1 cellular context compared by ENCODE assay signal in the genomic region with DNA sequence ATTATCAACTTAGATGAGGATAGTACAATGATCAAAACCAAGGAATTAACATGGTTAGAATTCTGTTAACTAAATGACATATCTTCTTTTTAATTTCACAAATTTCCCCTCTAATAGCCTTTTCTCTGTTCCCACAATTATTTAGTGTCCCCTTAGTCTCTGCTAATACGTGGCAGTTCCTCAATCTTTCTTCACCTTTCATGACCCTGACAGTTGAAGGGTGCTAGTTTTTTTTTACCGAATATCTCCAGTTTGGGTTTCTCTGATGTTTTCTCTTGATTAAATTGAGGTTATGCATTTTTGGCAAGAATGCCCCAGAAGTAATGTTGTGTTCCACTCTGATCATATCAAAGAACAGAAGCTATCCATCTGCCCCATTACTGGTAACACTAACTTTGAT.
TF ChIP-seq lines count a peak whose summit lies in the region.

No MANE protein-coding gene starts in this region.

TF ChIP-seq in K562, 482 proteins besides CTCF, POLR2A, EP300 and RAD21 (continued from another document):
- TF ChIP-seq, protein P1, sequence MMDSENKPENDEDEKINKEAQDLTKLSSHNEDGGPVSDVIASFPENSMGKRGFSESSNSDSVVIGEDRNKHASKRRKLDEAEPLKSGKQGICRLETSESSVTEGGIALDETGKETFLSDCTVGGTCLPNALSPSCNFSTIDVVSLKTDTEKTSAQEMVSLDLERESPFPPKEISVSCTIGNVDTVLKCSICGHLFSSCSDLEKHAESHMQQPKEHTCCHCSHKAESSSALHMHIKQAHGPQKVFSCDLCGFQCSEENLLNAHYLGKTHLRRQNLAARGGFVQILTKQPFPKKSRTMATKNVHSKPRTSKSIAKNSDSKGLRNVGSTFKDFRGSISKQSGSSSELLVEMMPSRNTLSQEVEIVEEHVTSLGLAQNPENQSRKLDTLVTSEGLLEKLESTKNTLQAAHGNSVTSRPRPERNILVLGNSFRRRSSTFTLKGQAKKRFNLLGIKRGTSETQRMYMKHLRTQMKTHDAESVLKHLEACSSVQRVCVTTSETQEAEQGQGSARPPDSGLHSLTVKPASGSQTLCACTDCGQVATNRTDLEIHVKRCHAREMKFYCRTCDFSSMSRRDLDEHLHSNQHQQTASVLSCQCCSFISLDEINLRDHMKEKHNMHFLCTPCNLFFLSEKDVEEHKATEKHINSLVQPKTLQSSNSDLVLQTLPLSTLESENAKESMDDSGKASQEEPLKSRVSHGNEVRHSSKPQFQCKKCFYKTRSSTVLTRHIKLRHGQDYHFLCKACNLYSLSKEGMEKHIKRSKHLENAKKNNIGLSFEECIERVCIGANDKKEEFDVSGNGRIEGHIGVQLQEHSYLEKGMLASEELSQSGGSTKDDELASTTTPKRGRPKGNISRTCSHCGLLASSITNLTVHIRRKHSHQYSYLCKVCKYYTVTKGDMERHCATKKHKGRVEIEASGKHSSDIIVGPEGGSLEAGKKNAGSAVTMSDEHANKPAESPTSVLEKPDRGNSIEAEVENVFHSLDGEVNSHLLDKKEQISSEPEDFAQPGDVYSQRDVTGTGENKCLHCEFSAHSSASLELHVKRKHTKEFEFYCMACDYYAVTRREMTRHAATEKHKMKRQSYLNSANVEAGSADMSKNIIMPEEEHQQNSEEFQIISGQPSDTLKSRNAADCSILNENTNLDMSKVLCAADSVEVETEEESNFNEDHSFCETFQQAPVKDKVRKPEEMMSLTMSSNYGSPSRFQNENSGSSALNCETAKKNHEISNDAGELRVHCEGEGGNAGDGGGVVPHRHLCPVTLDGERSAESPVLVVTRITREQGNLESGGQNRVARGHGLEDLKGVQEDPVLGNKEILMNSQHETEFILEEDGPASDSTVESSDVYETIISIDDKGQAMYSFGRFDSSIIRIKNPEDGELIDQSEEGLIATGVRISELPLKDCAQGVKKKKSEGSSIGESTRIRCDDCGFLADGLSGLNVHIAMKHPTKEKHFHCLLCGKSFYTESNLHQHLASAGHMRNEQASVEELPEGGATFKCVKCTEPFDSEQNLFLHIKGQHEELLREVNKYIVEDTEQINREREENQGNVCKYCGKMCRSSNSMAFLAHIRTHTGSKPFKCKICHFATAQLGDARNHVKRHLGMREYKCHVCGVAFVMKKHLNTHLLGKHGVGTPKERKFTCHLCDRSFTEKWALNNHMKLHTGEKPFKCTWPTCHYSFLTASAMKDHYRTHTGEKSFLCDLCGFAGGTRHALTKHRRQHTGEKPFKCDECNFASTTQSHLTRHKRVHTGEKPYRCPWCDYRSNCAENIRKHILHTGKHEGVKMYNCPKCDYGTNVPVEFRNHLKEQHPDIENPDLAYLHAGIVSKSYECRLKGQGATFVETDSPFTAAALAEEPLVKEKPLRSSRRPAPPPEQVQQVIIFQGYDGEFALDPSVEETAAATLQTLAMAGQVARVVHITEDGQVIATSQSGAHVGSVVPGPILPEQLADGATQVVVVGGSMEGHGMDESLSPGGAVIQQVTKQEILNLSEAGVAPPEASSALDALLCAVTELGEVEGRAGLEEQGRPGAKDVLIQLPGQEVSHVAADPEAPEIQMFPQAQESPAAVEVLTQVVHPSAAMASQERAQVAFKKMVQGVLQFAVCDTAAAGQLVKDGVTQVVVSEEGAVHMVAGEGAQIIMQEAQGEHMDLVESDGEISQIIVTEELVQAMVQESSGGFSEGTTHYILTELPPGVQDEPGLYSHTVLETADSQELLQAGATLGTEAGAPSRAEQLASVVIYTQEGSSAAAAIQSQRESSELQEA (IDR thresholded peaks at IDR 0.05; ENCODE audit: low read depth), result no peak
- TF ChIP-seq, protein P2, sequence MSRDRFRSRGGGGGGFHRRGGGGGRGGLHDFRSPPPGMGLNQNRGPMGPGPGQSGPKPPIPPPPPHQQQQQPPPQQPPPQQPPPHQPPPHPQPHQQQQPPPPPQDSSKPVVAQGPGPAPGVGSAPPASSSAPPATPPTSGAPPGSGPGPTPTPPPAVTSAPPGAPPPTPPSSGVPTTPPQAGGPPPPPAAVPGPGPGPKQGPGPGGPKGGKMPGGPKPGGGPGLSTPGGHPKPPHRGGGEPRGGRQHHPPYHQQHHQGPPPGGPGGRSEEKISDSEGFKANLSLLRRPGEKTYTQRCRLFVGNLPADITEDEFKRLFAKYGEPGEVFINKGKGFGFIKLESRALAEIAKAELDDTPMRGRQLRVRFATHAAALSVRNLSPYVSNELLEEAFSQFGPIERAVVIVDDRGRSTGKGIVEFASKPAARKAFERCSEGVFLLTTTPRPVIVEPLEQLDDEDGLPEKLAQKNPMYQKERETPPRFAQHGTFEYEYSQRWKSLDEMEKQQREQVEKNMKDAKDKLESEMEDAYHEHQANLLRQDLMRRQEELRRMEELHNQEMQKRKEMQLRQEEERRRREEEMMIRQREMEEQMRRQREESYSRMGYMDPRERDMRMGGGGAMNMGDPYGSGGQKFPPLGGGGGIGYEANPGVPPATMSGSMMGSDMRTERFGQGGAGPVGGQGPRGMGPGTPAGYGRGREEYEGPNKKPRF (IDR thresholded peaks at IDR 0.05; ENCODE audit: low read depth, low read length), result no peak
- TF ChIP-seq HDGF (IDR thresholded peaks at IDR 0.05), result no peak
- 0 out of 2 replicates have a peak, but pooled peaks have one; percentile 13 for TF ChIP-seq CBFA2T3 (IDR thresholded peaks at IDR 0.05)
- TF ChIP-seq, protein P3, sequence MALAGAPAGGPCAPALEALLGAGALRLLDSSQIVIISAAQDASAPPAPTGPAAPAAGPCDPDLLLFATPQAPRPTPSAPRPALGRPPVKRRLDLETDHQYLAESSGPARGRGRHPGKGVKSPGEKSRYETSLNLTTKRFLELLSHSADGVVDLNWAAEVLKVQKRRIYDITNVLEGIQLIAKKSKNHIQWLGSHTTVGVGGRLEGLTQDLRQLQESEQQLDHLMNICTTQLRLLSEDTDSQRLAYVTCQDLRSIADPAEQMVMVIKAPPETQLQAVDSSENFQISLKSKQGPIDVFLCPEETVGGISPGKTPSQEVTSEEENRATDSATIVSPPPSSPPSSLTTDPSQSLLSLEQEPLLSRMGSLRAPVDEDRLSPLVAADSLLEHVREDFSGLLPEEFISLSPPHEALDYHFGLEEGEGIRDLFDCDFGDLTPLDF (CRISPR knock-in tag; IDR thresholded peaks at IDR 0.05), result no peak
- TF ChIP-seq SMAD3 (CRISPR knock-in tag; conservative IDR thresholded peaks at IDR 0.05), result no peak
- TF ChIP-seq ZNF263 (CRISPR knock-in tag; IDR thresholded peaks at IDR 0.05; ENCODE audit: borderline replicate concordance), result no peak
- no peak for TF ChIP-seq HNRNPK (IDR thresholded peaks at IDR 0.05; ENCODE audit: low read depth, low read length, poor library complexity, severe bottlenecking)
- TF ChIP-seq JUN (IDR thresholded peaks at IDR 0.05; ENCODE audit: borderline replicate concordance, low read depth, low read length), result no peak
- TF ChIP-seq JUN (CRISPR knock-in tag; IDR thresholded peaks at IDR 0.05; ENCODE audit: borderline replicate concordance), result no peak
- TF ChIP-seq SMAD4 (CRISPR knock-in tag; conservative IDR thresholded peaks at IDR 0.05), result no peak
- TF ChIP-seq, protein P4, sequence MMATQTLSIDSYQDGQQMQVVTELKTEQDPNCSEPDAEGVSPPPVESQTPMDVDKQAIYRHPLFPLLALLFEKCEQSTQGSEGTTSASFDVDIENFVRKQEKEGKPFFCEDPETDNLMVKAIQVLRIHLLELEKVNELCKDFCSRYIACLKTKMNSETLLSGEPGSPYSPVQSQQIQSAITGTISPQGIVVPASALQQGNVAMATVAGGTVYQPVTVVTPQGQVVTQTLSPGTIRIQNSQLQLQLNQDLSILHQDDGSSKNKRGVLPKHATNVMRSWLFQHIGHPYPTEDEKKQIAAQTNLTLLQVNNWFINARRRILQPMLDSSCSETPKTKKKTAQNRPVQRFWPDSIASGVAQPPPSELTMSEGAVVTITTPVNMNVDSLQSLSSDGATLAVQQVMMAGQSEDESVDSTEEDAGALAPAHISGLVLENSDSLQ (IDR thresholded peaks at IDR 0.05), result peak; percentile 74
- TF ChIP-seq, protein P5, sequence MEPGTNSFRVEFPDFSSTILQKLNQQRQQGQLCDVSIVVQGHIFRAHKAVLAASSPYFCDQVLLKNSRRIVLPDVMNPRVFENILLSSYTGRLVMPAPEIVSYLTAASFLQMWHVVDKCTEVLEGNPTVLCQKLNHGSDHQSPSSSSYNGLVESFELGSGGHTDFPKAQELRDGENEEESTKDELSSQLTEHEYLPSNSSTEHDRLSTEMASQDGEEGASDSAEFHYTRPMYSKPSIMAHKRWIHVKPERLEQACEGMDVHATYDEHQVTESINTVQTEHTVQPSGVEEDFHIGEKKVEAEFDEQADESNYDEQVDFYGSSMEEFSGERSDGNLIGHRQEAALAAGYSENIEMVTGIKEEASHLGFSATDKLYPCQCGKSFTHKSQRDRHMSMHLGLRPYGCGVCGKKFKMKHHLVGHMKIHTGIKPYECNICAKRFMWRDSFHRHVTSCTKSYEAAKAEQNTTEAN (CRISPR knock-in tag; IDR thresholded peaks at IDR 0.05), result no peak
- no peak for TF ChIP-seq ZFP36 (IDR thresholded peaks at IDR 0.05; ENCODE audit: low read depth, low read length, partially characterized antibody)
- TF ChIP-seq ZNF589 (CRISPR knock-in tag; IDR thresholded peaks at IDR 0.05; ENCODE audit: low read depth), result no peak
- no peak for TF ChIP-seq ZC3H11A (IDR thresholded peaks at IDR 0.05; ENCODE audit: low read depth, low read length)
- no peak for TF ChIP-seq LARP7 (IDR thresholded peaks at IDR 0.05)
- TF ChIP-seq SPI1 (IDR thresholded peaks at IDR 0.05; ENCODE audit: borderline replicate concordance, low read depth, low read length), result peak; percentile 75; the same call in 1 of the 2 replicates
- TF ChIP-seq RNF2 (IDR thresholded peaks at IDR 0.05), result no peak
- no peak for TF ChIP-seq PHF20 (IDR thresholded peaks at IDR 0.05; ENCODE audit: partially characterized antibody)
- no peak for TF ChIP-seq WHSC1 (IDR thresholded peaks at IDR 0.05; ENCODE audit: low read length)
- TF ChIP-seq FOXJ3 (CRISPR knock-in tag; IDR thresholded peaks at IDR 0.05), result no peak
- TF ChIP-seq SOX6 (IDR thresholded peaks at IDR 0.05), result 0 out of 2 replicates have a peak, but pooled peaks have one; percentile 9
- TF ChIP-seq, protein P6, sequence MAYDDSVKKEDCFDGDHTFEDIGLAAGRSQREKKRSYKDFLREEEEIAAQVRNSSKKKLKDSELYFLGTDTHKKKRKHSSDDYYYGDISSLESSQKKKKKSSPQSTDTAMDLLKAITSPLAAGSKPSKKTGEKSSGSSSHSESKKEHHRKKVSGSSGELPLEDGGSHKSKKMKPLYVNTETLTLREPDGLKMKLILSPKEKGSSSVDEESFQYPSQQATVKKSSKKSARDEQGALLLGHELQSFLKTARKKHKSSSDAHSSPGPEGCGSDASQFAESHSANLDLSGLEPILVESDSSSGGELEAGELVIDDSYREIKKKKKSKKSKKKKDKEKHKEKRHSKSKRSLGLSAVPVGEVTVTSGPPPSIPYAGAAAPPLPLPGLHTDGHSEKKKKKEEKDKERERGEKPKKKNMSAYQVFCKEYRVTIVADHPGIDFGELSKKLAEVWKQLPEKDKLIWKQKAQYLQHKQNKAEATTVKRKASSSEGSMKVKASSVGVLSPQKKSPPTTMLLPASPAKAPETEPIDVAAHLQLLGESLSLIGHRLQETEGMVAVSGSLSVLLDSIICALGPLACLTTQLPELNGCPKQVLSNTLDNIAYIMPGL (CRISPR knock-in tag; IDR thresholded peaks at IDR 0.05), result no peak
- TF ChIP-seq BMI1 (IDR thresholded peaks at IDR 0.05; ENCODE audit: low read length), result no peak
- no peak for TF ChIP-seq TGIF2 (CRISPR knock-in tag; IDR thresholded peaks at IDR 0.05)
- TF ChIP-seq POLR2AphosphoS5 (IDR thresholded peaks at IDR 0.05; ENCODE audit: control insufficient read depth, insufficient read depth, low read depth, low read length), result 0 out of 2 replicates have a peak, but pooled peaks have one; percentile 6
- no peak for TF ChIP-seq HDAC1 (IDR thresholded peaks at IDR 0.05)
- TF ChIP-seq POLR2G (IDR thresholded peaks at IDR 0.05; ENCODE audit: low read depth, low read length), result no peak
- TF ChIP-seq CBX5 (IDR thresholded peaks at IDR 0.05; ENCODE audit: borderline replicate concordance, low read depth), result no peak
- TF ChIP-seq ZBTB8A (IDR thresholded peaks at IDR 0.05; ENCODE audit: partially characterized antibody), result no peak
- no peak for TF ChIP-seq COPS2 (conservative IDR thresholded peaks at IDR 0.05)
- no peak for TF ChIP-seq ESRRA (IDR thresholded peaks at IDR 0.05; ENCODE audit: borderline replicate concordance, low read depth)
- TF ChIP-seq, protein P7, sequence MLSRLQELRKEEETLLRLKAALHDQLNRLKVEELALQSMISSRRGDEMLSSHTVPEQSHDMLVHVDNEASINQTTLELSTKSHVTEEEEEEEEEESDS (CRISPR knock-in tag; IDR thresholded peaks at IDR 0.05), result no peak
- TF ChIP-seq ZNF778 (CRISPR knock-in tag; IDR thresholded peaks at IDR 0.05), result no peak
- no peak for TF ChIP-seq POLR2AphosphoS2 (IDR thresholded peaks at IDR 0.05; ENCODE audit: low read length)
- TF ChIP-seq CEBPB (tag; IDR thresholded peaks at IDR 0.05), result no peak
- TF ChIP-seq, protein P8, sequence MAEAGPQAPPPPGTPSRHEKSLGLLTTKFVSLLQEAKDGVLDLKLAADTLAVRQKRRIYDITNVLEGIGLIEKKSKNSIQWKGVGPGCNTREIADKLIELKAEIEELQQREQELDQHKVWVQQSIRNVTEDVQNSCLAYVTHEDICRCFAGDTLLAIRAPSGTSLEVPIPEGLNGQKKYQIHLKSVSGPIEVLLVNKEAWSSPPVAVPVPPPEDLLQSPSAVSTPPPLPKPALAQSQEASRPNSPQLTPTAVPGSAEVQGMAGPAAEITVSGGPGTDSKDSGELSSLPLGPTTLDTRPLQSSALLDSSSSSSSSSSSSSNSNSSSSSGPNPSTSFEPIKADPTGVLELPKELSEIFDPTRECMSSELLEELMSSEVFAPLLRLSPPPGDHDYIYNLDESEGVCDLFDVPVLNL (CRISPR knock-in tag; IDR thresholded peaks at IDR 0.05; ENCODE audit: low read depth), result no peak
- TF ChIP-seq, protein P9, sequence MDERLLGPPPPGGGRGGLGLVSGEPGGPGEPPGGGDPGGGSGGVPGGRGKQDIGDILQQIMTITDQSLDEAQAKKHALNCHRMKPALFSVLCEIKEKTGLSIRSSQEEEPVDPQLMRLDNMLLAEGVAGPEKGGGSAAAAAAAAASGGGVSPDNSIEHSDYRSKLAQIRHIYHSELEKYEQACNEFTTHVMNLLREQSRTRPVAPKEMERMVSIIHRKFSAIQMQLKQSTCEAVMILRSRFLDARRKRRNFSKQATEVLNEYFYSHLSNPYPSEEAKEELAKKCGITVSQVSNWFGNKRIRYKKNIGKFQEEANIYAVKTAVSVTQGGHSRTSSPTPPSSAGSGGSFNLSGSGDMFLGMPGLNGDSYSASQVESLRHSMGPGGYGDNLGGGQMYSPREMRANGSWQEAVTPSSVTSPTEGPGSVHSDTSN (CRISPR knock-in tag; IDR thresholded peaks at IDR 0.05; ENCODE audit: low read depth), result no peak
- TF ChIP-seq, protein P9 (tag; conservative IDR thresholded peaks at IDR 0.05; ENCODE audit: low read depth), result 0 out of 2 replicates have a peak, but pooled peaks have one; percentile 29
- TF ChIP-seq KAT8 (IDR thresholded peaks at IDR 0.05; ENCODE audit: low read depth), result no peak
- no peak for TF ChIP-seq ZNF695 (CRISPR knock-in tag; IDR thresholded peaks at IDR 0.05)
- no peak for TF ChIP-seq ZC3H8 (IDR thresholded peaks at IDR 0.05)
